ENCODE assay signal across 21 cellular contexts in the genomic region with DNA sequence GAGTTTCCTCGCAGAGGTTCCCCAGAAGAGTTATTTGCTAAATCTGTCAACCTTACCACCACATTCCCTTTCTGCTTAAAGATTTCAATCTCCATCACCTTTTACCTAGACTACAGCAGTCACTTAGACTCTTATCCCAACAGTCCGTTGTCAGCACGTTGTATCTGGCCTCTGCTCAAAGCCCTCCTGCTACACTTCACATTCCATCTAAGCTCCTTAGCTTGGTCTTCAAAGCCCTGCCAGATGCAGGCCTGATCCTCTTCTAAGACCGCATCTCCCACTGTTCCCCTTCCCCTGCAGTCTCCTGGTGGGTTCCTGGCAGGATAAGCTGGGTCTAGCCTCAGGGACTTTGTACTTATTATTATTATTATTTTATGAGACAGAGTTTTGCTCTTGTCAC.
"Had no signal": no experiment of that assay in that cellular context is flagged by ENCODE, and none has a peak within 500 bp of the region (broad histone marks: within the 10 kb centered on the region; RNA-seq: fewer than 3 reads in every experiment).

No MANE protein-coding gene starts in this region.

- H3K4me3 ChIP-seq: colonic mucosa, hepatocyte, mucosa of descending colon, ovary, smooth muscle cell, suprapubic skin, tibial artery, upper lobe of left lung, vagina had no signal

- DNase-seq: colonic mucosa; dermis blood vessel endothelial cell; foreskin melanocyte; head of caudate nucleus; left colon; mammary epithelial cell; mucosa of descending colon; naive thymus-derived CD8-positive, alpha-beta T cell; ovary; right cardiac atrium; stimulated activated CD4-positive, alpha-beta T cell treated with anti-CD3 and anti-CD28 coated beads, Interleukin-2, amount 100 ng/mL, for 48 hours; stimulated activated CD8-positive, alpha-beta memory T cell treated with anti-CD3 and anti-CD28 coated beads, Interleukin-4, amount 100 ng/mL, for 48 hours; stimulated activated naive CD8-positive, alpha-beta T cell treated with anti-CD3 and anti-CD28 coated beads, Interleukin-15, Interleukin-2, amounts not matched to agents 100 U/mL and 50 U/mL, for 24 hours; tibial artery; upper lobe of left lung had no signal

- H3K4me2 ChIP-seq: hepatocyte, smooth muscle cell had no signal

- H3K27ac ChIP-seq: colonic mucosa, hepatocyte, ovary, suprapubic skin, tibial artery, upper lobe of left lung, vagina had no signal

- ATAC-seq: left colon; mucosa of descending colon; naive thymus-derived CD8-positive, alpha-beta T cell; right cardiac atrium; stimulated activated effector memory CD8-positive, alpha-beta T cell treated with anti-CD3 and anti-CD28 coated beads, Interleukin-12 subunit alpha, Interleukin-12 subunit beta, amount 100 ng/mL, for 72 hours; stimulated activated naive CD8-positive, alpha-beta T cell treated with anti-CD3 and anti-CD28 coated beads, Interleukin-15, Interleukin-2, amounts not matched to agents 100 U/mL and 50 U/mL, for 24 hours had no signal

- H2AFZ ChIP-seq: hepatocyte had no signal

- H3K27me3 ChIP-seq: colonic mucosa, hepatocyte, ovary, suprapubic skin, upper lobe of left lung, vagina had no signal

- H3K9me3 ChIP-seq: colonic mucosa, mucosa of descending colon, ovary, suprapubic skin, tibial artery, upper lobe of left lung, vagina had no signal

- H3K9me3 Mint-ChIP-seq: naive thymus-derived CD8-positive, alpha-beta T cell; stimulated activated effector memory CD8-positive, alpha-beta T cell treated with anti-CD3 and anti-CD28 coated beads, Interleukin-12 subunit alpha, Interleukin-12 subunit beta, amount 100 ng/mL, for 72 hours had no signal

- H3K4me1 ChIP-seq: colonic mucosa, vagina had no signal

- H3K36me3 Mint-ChIP-seq: naive thymus-derived CD8-positive, alpha-beta T cell; stimulated activated effector memory CD8-positive, alpha-beta T cell treated with anti-CD3 and anti-CD28 coated beads, Interleukin-12 subunit alpha, Interleukin-12 subunit beta, amount 100 ng/mL, for 72 hours had no signal

- H3K36me3 ChIP-seq: colonic mucosa, ovary, suprapubic skin, tibial artery, upper lobe of left lung, vagina had no signal

- H3K4me3 Mint-ChIP-seq: naive thymus-derived CD8-positive, alpha-beta T cell; stimulated activated effector memory CD8-positive, alpha-beta T cell treated with anti-CD3 and anti-CD28 coated beads, Interleukin-12 subunit alpha, Interleukin-12 subunit beta, amount 100 ng/mL, for 72 hours had no signal

- H3K27me3 Mint-ChIP-seq: naive thymus-derived CD8-positive, alpha-beta T cell had no signal

- H3K79me2 ChIP-seq: hepatocyte had no signal

- H3K27ac Mint-ChIP-seq: progenitor cell of endocrine pancreas; stimulated activated effector memory CD8-positive, alpha-beta T cell treated with anti-CD3 and anti-CD28 coated beads, Interleukin-12 subunit alpha, Interleukin-12 subunit beta, amount 100 ng/mL, for 72 hours had no signal
